Comparison of ENCODE assay signal across 24 cellular contexts in genomic region chr7:17444151-17444550, GRCh38.
DNase-seq lines count a peak whose midpoint lies in the region; ATAC-seq, FAIRE-seq and TF ChIP-seq lines count a peak whose summit lies in the region.
"Had no signal": no experiment of that assay in that cellular context is flagged by ENCODE, and none has a peak within 500 bp of the region (broad histone marks: within the 10 kb centered on the region; RNA-seq: fewer than 3 reads in every experiment).

No MANE protein-coding gene starts in this region.

- peaks cover 11% of the 10 kb centered on the region for H3K9me2 ChIP-seq in GM23338 (ENCODE audit: insufficient read depth)

- H3K36me3 ChIP-seq in GM23338 (ENCODE audit: insufficient read depth) (no peaks in the 10 kb centered on the region), brain microvascular endothelial cell (replicated peaks) (no peaks in the 10 kb centered on the region), keratinocyte (ENCODE audit: control insufficient read depth in 2 of 2, extremely low read depth in 1 of 2, insufficient read depth in 2 of 2, low read length in 2 of 2) (no peaks in the 10 kb centered on the region), uterus (no peaks in the 10 kb centered on the region)
- H3K36me3 ChIP-seq: SJSA1 had no signal

- dilution Hi-C loops in keratinocyte (cut with MboI; ENCODE audit: extremely low pct_ligation_motif_present, low sequenced_read_pairs), result no loop called here

- H3K4me1 Mint-ChIP-seq in GM23338, result peaks cover 21% of the 10 kb centered on the region
- H3K4me1 Mint-ChIP-seq: B cell had no signal

- H3K36me3 Mint-ChIP-seq in GM23338 (ENCODE audit: low read depth), result peaks cover 39% of the 10 kb centered on the region
- H3K36me3 Mint-ChIP-seq: CD8-positive, alpha-beta T cell had no signal

- H3K9ac ChIP-seq in keratinocyte (ENCODE audit: control insufficient read depth, extremely low read depth, insufficient read depth, low read length), result no peak overlapping the region

- H3K9me3 ChIP-seq in keratinocyte (ENCODE audit: control insufficient read depth, low read depth, low read length) (no peaks in the 10 kb centered on the region), uterus (no peaks in the 10 kb centered on the region)

- H2AFZ ChIP-seq in GM23338 (no peak overlapping the region), keratinocyte (ENCODE audit: control insufficient read depth, low read length) (no peak overlapping the region)

- H3K27ac ChIP-seq in GM23338 (ENCODE audit: low read depth), result no peak overlapping the region
- peak overlapping the region; percentile 84 for H3K27ac ChIP-seq in brain microvascular endothelial cell
- no peak overlapping the region for H3K27ac ChIP-seq in keratinocyte (ENCODE audit: control insufficient read depth, insufficient read depth, low read length)
- no peak overlapping the region for H3K27ac ChIP-seq in RWPE1
- peak overlapping the region in 1 of 2 donors; percentile 49 for H3K27ac ChIP-seq in uterus
- H3K27ac ChIP-seq: C4-2B, SJSA1 had no signal

- ATAC-seq in GM23338 (no peak), GM21515 (IDR thresholded peaks at IDR 0.05; ENCODE audit: unreplicated experiment) (no peak)
- ATAC-seq: CD8-positive, alpha-beta T cell had no signal

- CTCF ChIA-PET in RWPE1 (lab: Yijun Ruan, JAX), result no interaction called here

- H3K27ac Mint-ChIP-seq in GM23338, result peak overlapping the region; percentile 68
- H3K27ac Mint-ChIP-seq: B cell; CD8-positive, alpha-beta T cell had no signal

- peaks cover 8% of the 10 kb centered on the region for H3K27me3 Mint-ChIP-seq in GM23338 (ENCODE audit: insufficient read depth, low read depth, poor library complexity)
- H3K27me3 Mint-ChIP-seq: B cell had no signal

- TF ChIP-seq CTCF in GM23338 (conservative IDR thresholded peaks at IDR 0.05; ENCODE audit: low read depth in 2 of 2), result no peak
- no peak for TF ChIP-seq CTCF in brain microvascular endothelial cell (IDR thresholded peaks at IDR 0.05; ENCODE audit: low read depth, low read length, missing control alignments)
- no peak for TF ChIP-seq CTCF in keratinocyte (optimal IDR thresholded peaks at IDR 0.05 in 1 of 3, IDR thresholded peaks at IDR 0.05 in 1 of 3, conservative IDR thresholded peaks at IDR 0.05 in 1 of 3; ENCODE audit: extremely low read depth in 1 of 3, insufficient read depth in 2 of 3, low read length in 3 of 3)
- TF ChIP-seq CTCF in RWPE1 (conservative IDR thresholded peaks at IDR 0.05; ENCODE audit: low read depth), result no peak
- TF ChIP-seq CTCF in uterus (IDR thresholded peaks at IDR 0.05), result no peak

- FAIRE-seq in keratinocyte (lab: Jason Lieb, UNC), result no peak
- FAIRE-seq: GM12892, GM19239 had no signal

- in situ Hi-C loops in brain microvascular endothelial cell (cut with HindIII; ENCODE audit: low pct_ligation_motif_present, low sequenced_read_pairs), result no loop called here

- intact Hi-C loops in uterus (cut with DNase I; ENCODE audit: low total_unique reads), result no loop called here

- DNase-seq in GM23338 (ENCODE audit: low spot score) (no peak), brain microvascular endothelial cell (no peak), keratinocyte (ENCODE audit: low read depth, low spot score) (no peak), RWPE1 (ENCODE audit: low spot score) (no peak), uterus (no peak), NCI-H1417 (lab: John Stamatoyannopoulos, UW) (no peak)
- DNase-seq: Caco-2; CD8-positive, alpha-beta T cell; DMS 273 treated with DMSO at 0.1 percent for 48 hours; DND-41; NCI-H1092; NCI-H1436; NCI-H187 treated with DMSO at 0.1 percent for 48 hours; NCI-H2107; NCI-H446; NCI-H524 treated with DMSO at 0.1 percent for 48 hours; NCI-H774; Right ventricle myocardium superior had no signal

- H3K27me3 ChIP-seq in GM23338 (ENCODE audit: insufficient read depth) (no peaks in the 10 kb centered on the region), brain microvascular endothelial cell (replicated peaks) (no peaks in the 10 kb centered on the region), keratinocyte (ENCODE audit: control insufficient read depth, extremely low read depth, insufficient read depth, low read length) (no peaks in the 10 kb centered on the region), uterus (no peaks in the 10 kb centered on the region)
- H3K27me3 ChIP-seq: SJSA1 had no signal

- H3K4me3 ChIP-seq in GM23338 (no peak overlapping the region), brain microvascular endothelial cell (ENCODE audit: low read depth, low read length) (no peak overlapping the region), keratinocyte (ENCODE audit: control insufficient read depth in 2 of 3, extremely low read depth in 1 of 3, insufficient read depth in 2 of 3, low read depth in 1 of 3, low read length in 3 of 3) (no peak overlapping the region), uterus (no peak overlapping the region)
- H3K4me3 ChIP-seq: SJSA1 had no signal

- POLR2A ChIA-PET in RWPE1 (lab: Yijun Ruan, JAX; ENCODE audit: low non-redundant PET), result interaction anchor here (0.7 kb wide), 1 partner anchor 31 kb away, joined by 3 read pairs; no protein-coding TSS in a partner anchor

- no peaks in the 10 kb centered on the region for H3K9me1 ChIP-seq in keratinocyte (ENCODE audit: control insufficient read depth, extremely low read depth, insufficient read depth, low read length)

- H4K20me1 ChIP-seq in GM23338 (replicated peaks; ENCODE audit: insufficient read depth) (no peaks in the 10 kb centered on the region), keratinocyte (ENCODE audit: control insufficient read depth, extremely low read depth, insufficient read depth, low read length) (no peaks in the 10 kb centered on the region)

- H3K9me3 Mint-ChIP-seq in GM23338, result peaks cover 45% of the 10 kb centered on the region

- H3K4me1 ChIP-seq in GM23338 (ENCODE audit: insufficient read depth) (no peaks in the 10 kb centered on the region), keratinocyte (ENCODE audit: control insufficient read depth, extremely low read depth, insufficient read depth, low read length) (peaks cover 3% of the 10 kb centered on the region), uterus (no peaks in the 10 kb centered on the region)

- no peaks in the 10 kb centered on the region for H3F3A ChIP-seq in GM23338 (replicated peaks; ENCODE audit: low read depth)

- TF ChIP-seq POLR2A in uterus (IDR thresholded peaks at IDR 0.05), result no peak

- H3K4me3 Mint-ChIP-seq in GM23338, result no peak overlapping the region
- H3K4me3 Mint-ChIP-seq: B cell; CD8-positive, alpha-beta T cell had no signal

- H3K4me2 ChIP-seq in GM23338 (no peak overlapping the region), keratinocyte (ENCODE audit: control insufficient read depth, extremely low read depth, insufficient read depth, low read depth, low read length) (peak overlapping the region; percentile 43)

- no peaks in the 10 kb centered on the region for H3K79me2 ChIP-seq in GM23338 (replicated peaks; ENCODE audit: insufficient read depth)
- no peaks in the 10 kb centered on the region for H3K79me2 ChIP-seq in keratinocyte (ENCODE audit: control insufficient read depth, insufficient read depth, low read length)

TF ChIP-seq in GM23338, 12 proteins besides CTCF, POLR2A, EP300 and RAD21 (continues in another document):
- no peak for TF ChIP-seq ETS1 (IDR thresholded peaks at IDR 0.05)
- no peak for TF ChIP-seq POLR2AphosphoS5 (IDR thresholded peaks at IDR 0.05; ENCODE audit: low read depth)
- TF ChIP-seq CREB1 (CRISPR knock-in tag; IDR thresholded peaks at IDR 0.05; ENCODE audit: low read depth), result no peak
- no peak for TF ChIP-seq NANOG (IDR thresholded peaks at IDR 0.05; ENCODE audit: borderline replicate concordance)
